In genomic region chr10:112137381-112137987, GRCh38 we compare ENCODE assay signal across 9 cellular contexts. TPM values are rescaled to one million over a fixed set of nuclear protein-coding genes. Genes with fewer than 3 reads are reported as not detected.
DNase-seq lines count a peak whose midpoint lies in the region; ATAC-seq and TF ChIP-seq lines count a peak whose summit lies in the region.
"Had no signal": no experiment of that assay in that cellular context is flagged by ENCODE, and none has a peak within 500 bp of the region (broad histone marks: within the 10 kb centered on the region; RNA-seq: fewer than 3 reads in every experiment).

No MANE protein-coding gene starts in this region.

- peak; percentile 47 for DNase-seq in DMS79 treated with DMSO at 0.1 percent for 48 hours (lab: John Stamatoyannopoulos, UW)
- no peak for DNase-seq in DMS79 (lab: John Stamatoyannopoulos, UW)
- DNase-seq in NCI-H226 = peak; percentile 12
- peak; percentile 61 for DNase-seq in activated CD4-positive, alpha-beta T cell treated with anti-CD3 and anti-CD28 coated beads, Interleukin-2, amount 50 U/mL, for 1 hour
- peak; percentile 66 to 90 (median 80) for DNase-seq in dorsolateral prefrontal cortex
- peak; percentile 70 for DNase-seq in medulla oblongata (ENCODE audit: extremely low spot score)
- DNase-seq in stimulated activated CD8-positive, alpha-beta memory T cell treated with anti-CD3 and anti-CD28 coated beads, Interleukin-15, amount 100 ng/mL, for 1 hour (ENCODE audit: low read depth) = peak; percentile 37

- ATAC-seq in HG02884 (IDR thresholded peaks at IDR 0.05; ENCODE audit: unreplicated experiment) = peak; percentile 42

- no peaks in the 10 kb centered on the region for H3K27me3 ChIP-seq in dorsolateral prefrontal cortex
- H3K27me3 ChIP-seq: BLaER1 had no signal

- TF ChIP-seq CTCF in dorsolateral prefrontal cortex (IDR thresholded peaks at IDR 0.05 in 54 of 56, conservative IDR thresholded peaks at IDR 0.05 in 2 of 56; ENCODE audit: low read depth in 1 of 56, partially characterized antibody in 56 of 56) = peak; percentile 38 to 92 (median 84)

- H3K27ac ChIP-seq in dorsolateral prefrontal cortex = peak overlapping the region in 23 of 59 donors; percentile 1 to 70 (median 42)
- H3K27ac ChIP-seq: BLaER1 had no signal

- intact Hi-C loops in dorsolateral prefrontal cortex (cut with DNase I) = no loop called here

- no peak overlapping the region for H3K4me3 ChIP-seq in dorsolateral prefrontal cortex
- H3K4me3 ChIP-seq: BLaER1 had no signal

RNA-seq across cellular contexts. Expression of gene GPAM, which starts 46.1 kb away (rescaled TPM):
- 10 to 100 TPM in 119 of 120 experiments, 1 to 10 TPM in 1; 7.6 to 51.7 (median 22.4) TPM for total RNA-seq in dorsolateral prefrontal cortex
